Comparison of ENCODE assay signal across 11 cellular contexts in the genomic region with DNA sequence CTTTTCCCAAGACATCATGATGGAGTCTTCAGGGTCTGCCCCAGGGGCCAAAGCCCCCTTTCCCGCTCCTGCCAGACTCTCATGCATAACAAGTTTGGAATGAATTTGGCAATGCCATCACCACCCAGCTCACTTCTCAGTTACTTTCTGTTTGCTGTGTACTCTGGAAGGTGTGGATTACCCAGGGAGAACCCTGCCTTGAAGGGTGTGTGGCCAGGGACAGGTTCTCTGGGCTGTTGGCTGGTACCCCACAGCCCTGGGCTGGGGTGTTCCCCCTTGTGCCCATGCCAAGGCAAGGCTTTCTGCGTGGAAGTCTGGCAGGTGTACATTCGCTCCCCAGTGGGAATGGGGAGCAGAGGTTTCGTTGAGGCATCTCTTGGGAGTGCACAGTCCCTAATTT.
DNase-seq lines count a peak whose midpoint lies in the region; ATAC-seq and TF ChIP-seq lines count a peak whose summit lies in the region.
"Had no signal": no experiment of that assay in that cellular context is flagged by ENCODE, and none has a peak within 500 bp of the region (broad histone marks: within the 10 kb centered on the region; RNA-seq: fewer than 3 reads in every experiment).

No MANE protein-coding gene starts in this region.

- ATAC-seq in left lung: peak; percentile 29
- no peak for ATAC-seq in GM19455 (IDR thresholded peaks at IDR 0.05; ENCODE audit: unreplicated experiment)

- POLR2A ChIA-PET in HEK293 (lab: Yijun Ruan, JAX): no interaction called here

- H3K27ac ChIP-seq in HEK293 (ENCODE audit: extremely low read depth, low read depth, low read length): no peak overlapping the region
- no peak overlapping the region for H3K27ac ChIP-seq in left lung
- H3K27ac ChIP-seq in temporal lobe (ENCODE audit: low read depth, low read length): peak overlapping the region; percentile 47
- H3K27ac ChIP-seq: tibial artery had no signal

- intact Hi-C loops in left lung (cut with DNase I): no loop called here

- H3K36me3 ChIP-seq in HEK293 (ENCODE audit: control insufficient read depth in 2 of 2, insufficient read depth in 1 of 2, low read length in 2 of 2) (no peaks in the 10 kb centered on the region), left lung (no peaks in the 10 kb centered on the region)
- H3K36me3 ChIP-seq: tibial artery had no signal

- H3K4me3 ChIP-seq in HEK293 (ENCODE audit: low read depth, low read length): no peak overlapping the region
- H3K4me3 ChIP-seq in WI38 (ENCODE audit: low read depth, low read length): peak overlapping the region; percentile 8; the same call in 1 of the 2 replicates
- H3K4me3 ChIP-seq in left lung: no peak overlapping the region

- DNase-seq in left lung: peak in 1 of 2 donors; percentile 34
- no peak for DNase-seq in amygdala (lab: John Stamatoyannopoulos, UW)
- no peak for DNase-seq in DMS114 treated with DMSO at 0.1 percent for 48 hours (lab: John Stamatoyannopoulos, UW; ENCODE audit: unreplicated experiment)
- DNase-seq: C1 segment of cervical spinal cord, cerebellar nuclear complex, NCI-H446 treated with DMSO at 0.1 percent for 48 hours, tibial artery had no signal

- TF ChIP-seq CTCF in HEK293 (tag by site-specific recombination; IDR thresholded peaks at IDR 0.05) (no peak), WI38 (IDR thresholded peaks at IDR 0.05; ENCODE audit: low read depth, low read length) (no peak), left lung (IDR thresholded peaks at IDR 0.05) (no peak)

- CTCF ChIA-PET in HEK293 (lab: Yijun Ruan, JAX): interaction anchor here (0.5 to 1.4 kb wide), 3 partner anchors 18 to 314 kb away, joined by 4 to 5 read pairs (median 5); no protein-coding TSS in a partner anchor

- H3K4me1 ChIP-seq in HEK293 (ENCODE audit: control insufficient read depth, insufficient read depth, low read length) (peaks cover 40% of the 10 kb centered on the region), left lung (peaks cover 6 to 7% of the 10 kb centered on the region in 2 donors)

- peaks cover 0 to 15% of the 10 kb centered on the region in 2 donors for H3K27me3 ChIP-seq in left lung
- H3K27me3 ChIP-seq: tibial artery had no signal

- no peaks in the 10 kb centered on the region for H3K9me3 ChIP-seq in HEK293 (ENCODE audit: control insufficient read depth, insufficient read depth, low read depth, low read length)
- no peaks in the 10 kb centered on the region for H3K9me3 ChIP-seq in left lung
- H3K9me3 ChIP-seq: tibial artery had no signal

TF ChIP-seq in HEK293, 187 proteins besides CTCF, POLR2A, EP300 and RAD21:
- TF ChIP-seq GLIS1 (tag by site-specific recombination; IDR thresholded peaks at IDR 0.05): no peak
- 0 out of 2 replicates have a peak, but pooled peaks have one; percentile 9 for TF ChIP-seq ZNF600 (tag by site-specific recombination; IDR thresholded peaks at IDR 0.05)
TF ChIP-seq in HEK293: peak in this region for 1.
